ENCODE assay signal across 21 cellular contexts in the genomic region with DNA sequence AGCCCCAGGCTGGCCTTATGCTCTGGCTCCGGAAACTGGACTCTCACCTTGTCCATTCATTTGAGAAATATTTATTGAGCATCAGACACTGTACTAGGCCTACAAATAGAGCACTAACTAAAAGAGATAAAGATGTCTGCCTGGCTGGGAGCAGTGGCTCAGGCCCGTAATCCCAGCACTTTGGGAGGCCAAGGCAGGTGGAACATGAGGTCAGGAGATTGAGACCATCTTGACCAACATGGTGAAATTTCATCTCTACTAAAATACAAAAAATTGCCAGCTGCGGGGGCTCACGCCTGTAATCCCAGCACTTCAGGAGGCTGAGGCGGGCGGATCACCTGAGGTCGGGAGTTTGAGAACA. TPM values are rescaled to one million over a fixed set of nuclear protein-coding genes. Genes with fewer than 3 reads are reported as not detected.
DNase-seq lines count a peak whose midpoint lies in the region; ATAC-seq and TF ChIP-seq lines count a peak whose summit lies in the region.
"Had no signal": no experiment of that assay in that cellular context is flagged by ENCODE, and none has a peak within 500 bp of the region (broad histone marks: within the 10 kb centered on the region; RNA-seq: fewer than 3 reads in every experiment).

No MANE protein-coding gene starts in this region.

- no peaks in the 10 kb centered on the region for H3K4me1 Mint-ChIP-seq in neural crest cell
- H3K4me1 Mint-ChIP-seq in activated CD4-positive, alpha-beta memory T cell treated with anti-CD3 and anti-CD28 coated beads for 36 hours (ENCODE audit: low read depth): peaks cover 11% of the 10 kb centered on the region

- ATAC-seq in HG02870 (IDR thresholded peaks at IDR 0.05; ENCODE audit: unreplicated experiment): no peak

- no peaks in the 10 kb centered on the region for H3K36me3 Mint-ChIP-seq in neural crest cell (ENCODE audit: low read depth)
- no peaks in the 10 kb centered on the region for H3K36me3 Mint-ChIP-seq in activated CD4-positive, alpha-beta memory T cell treated with anti-CD3 and anti-CD28 coated beads for 36 hours
- H3K36me3 Mint-ChIP-seq: IgD-negative memory B cell had no signal

- no peak overlapping the region for H2AFZ ChIP-seq in hepatocyte

- H3K27me3 ChIP-seq in hepatocyte (no peaks in the 10 kb centered on the region), HAP-1 (ENCODE audit: low read depth) (no peaks in the 10 kb centered on the region)
- H3K27me3 ChIP-seq: Peyer's patch, SJCRH30 had no signal

- no peak for TF ChIP-seq CTCF in hepatocyte (IDR thresholded peaks at IDR 0.05; ENCODE audit: poor library complexity)
- TF ChIP-seq CTCF in neural crest cell (conservative IDR thresholded peaks at IDR 0.05): no peak

- POLR2A ChIA-PET in activated CD4-positive, alpha-beta memory T cell treated with anti-CD3 and anti-CD28 coated beads for 36 hours (lab: Charles Lee): no interaction called here

- no peaks in the 10 kb centered on the region for H3K9me2 ChIP-seq in hepatocyte (replicated peaks; ENCODE audit: insufficient read depth)

- no peak overlapping the region for H3K27ac Mint-ChIP-seq in neural crest cell (ENCODE audit: unreplicated experiment)
- no peak overlapping the region for H3K27ac Mint-ChIP-seq in activated CD4-positive, alpha-beta memory T cell treated with anti-CD3 and anti-CD28 coated beads for 36 hours
- H3K27ac Mint-ChIP-seq: IgD-negative memory B cell had no signal

- no peaks in the 10 kb centered on the region for H3K9me3 Mint-ChIP-seq in neural crest cell
- no peaks in the 10 kb centered on the region for H3K9me3 Mint-ChIP-seq in activated CD4-positive, alpha-beta memory T cell treated with anti-CD3 and anti-CD28 coated beads for 36 hours
- H3K9me3 Mint-ChIP-seq: H9, IgD-negative memory B cell had no signal

- intact Hi-C loops in activated CD4-positive, alpha-beta memory T cell treated with anti-CD3 and anti-CD28 coated beads for 36 hours (cut with micrococcal nuclease): no loop called here

- H3K27ac ChIP-seq in hepatocyte: peak overlapping the region; percentile 32
- H3K27ac ChIP-seq: 22Rv1, SJCRH30 had no signal

- H3K4me3 ChIP-seq in hepatocyte (no peak overlapping the region), HAP-1 (no peak overlapping the region)
- H3K4me3 ChIP-seq: Peyer's patch, SJCRH30 had no signal

- WGBS in hepatocyte (ENCODE audit: low lambda C conversion rate, missing lambda C conversion rate): 90% methylated on average over 7 of the region's 7 CpGs

- CTCF ChIA-PET in activated CD4-positive, alpha-beta memory T cell treated with anti-CD3 and anti-CD28 coated beads for 36 hours (lab: Charles Lee): interaction anchor here (0.8 kb wide), 1 partner anchor 10 kb away, joined by 3 read pairs; no protein-coding TSS in a partner anchor

- peaks cover 18% of the 10 kb centered on the region for H3K27me3 Mint-ChIP-seq in neural crest cell (ENCODE audit: low read depth)
- H3K27me3 Mint-ChIP-seq in activated CD4-positive, alpha-beta memory T cell treated with anti-CD3 and anti-CD28 coated beads for 36 hours: peaks cover 4% of the 10 kb centered on the region

- H3K4me2 ChIP-seq in hepatocyte: no peak overlapping the region

- H4K20me1 ChIP-seq in hepatocyte (ENCODE audit: insufficient read depth, poor library complexity, severe bottlenecking): no peaks in the 10 kb centered on the region

- H3K9me3 ChIP-seq in hepatocyte (ENCODE audit: low read depth) (no peaks in the 10 kb centered on the region), HAP-1 (no peaks in the 10 kb centered on the region)
- H3K9me3 ChIP-seq: Peyer's patch, SJCRH30 had no signal

- peak overlapping the region; percentile 2 for H3K4me3 Mint-ChIP-seq in neural crest cell
- no peak overlapping the region for H3K4me3 Mint-ChIP-seq in activated CD4-positive, alpha-beta memory T cell treated with anti-CD3 and anti-CD28 coated beads for 36 hours
- H3K4me3 Mint-ChIP-seq: H9 had no signal

- H3K79me2 ChIP-seq in hepatocyte: peaks cover 14% of the 10 kb centered on the region

- in situ Hi-C loops in HAP-1 (cut with MboI; ENCODE audit: low sequenced_read_pairs): no loop called here

- H3K4me1 ChIP-seq in hepatocyte (ENCODE audit: insufficient read depth): peaks cover 12% of the 10 kb centered on the region
- no peaks in the 10 kb centered on the region for H3K4me1 ChIP-seq in HAP-1

- no peaks in the 10 kb centered on the region for H3K36me3 ChIP-seq in hepatocyte (replicated peaks; ENCODE audit: insufficient read depth, low read depth)
- H3K36me3 ChIP-seq in HAP-1 (replicated peaks): no peaks in the 10 kb centered on the region
- H3K36me3 ChIP-seq: Peyer's patch, SJCRH30 had no signal

- peak; percentile 41 for DNase-seq in activated CD8-positive, alpha-beta memory T cell treated with anti-CD3 and anti-CD28 coated beads for 24 hours
- DNase-seq in activated CD8-positive, alpha-beta memory T cell treated with anti-CD3 and anti-CD28 coated beads, Interleukin-2, amount 50 U/mL, for 4 hours: no peak
- DNase-seq in hepatocyte (ENCODE audit: low spot score) (no peak), neural crest cell (ENCODE audit: low read depth, low spot score) (no peak), HAP-1 (ENCODE audit: low spot score in 2 of 2) (no peak), OCI-M1 (lab: John Stamatoyannopoulos, UW) (no peak)
- DNase-seq in activated CD4-positive, alpha-beta memory T cell treated with anti-CD3 and anti-CD28 coated beads for 36 hours: no peak
- DNase-seq: C1 segment of cervical spinal cord, DMS 273 treated with DMSO at 0.1 percent for 48 hours, DMS79 treated with DMSO at 0.1 percent for 48 hours, H9, NCI-H1105 treated with DMSO at 0.1 percent for 48 hours, NCI-H2029 treated with DMSO at 0.1 percent for 48 hours, NCI-H226, NCI-H510A treated with DMSO at 0.1 percent for 48 hours, NCI-H748 treated with DMSO at 0.1 percent for 48 hours, Peyer's patch, SJCRH30 had no signal

RNA-seq across cellular contexts. Expression of gene MRPL33, which starts 7.6 kb away (rescaled TPM):
- total RNA-seq in hepatocyte (148 and 206 TPM in 2 replicates), neural crest cell (53.5 and 67.0 TPM in 2 replicates)
- polyA plus RNA-seq in hepatocyte: 311 and 315 TPM in 2 replicates
- 10 to 100 TPM; 83.3 to 84.2 TPM for total RNA-seq in activated CD4-positive, alpha-beta memory T cell treated with anti-CD3 and anti-CD28 coated beads for 36 hours
